ENCODE assay signal across 8 cellular contexts in the genomic region with DNA sequence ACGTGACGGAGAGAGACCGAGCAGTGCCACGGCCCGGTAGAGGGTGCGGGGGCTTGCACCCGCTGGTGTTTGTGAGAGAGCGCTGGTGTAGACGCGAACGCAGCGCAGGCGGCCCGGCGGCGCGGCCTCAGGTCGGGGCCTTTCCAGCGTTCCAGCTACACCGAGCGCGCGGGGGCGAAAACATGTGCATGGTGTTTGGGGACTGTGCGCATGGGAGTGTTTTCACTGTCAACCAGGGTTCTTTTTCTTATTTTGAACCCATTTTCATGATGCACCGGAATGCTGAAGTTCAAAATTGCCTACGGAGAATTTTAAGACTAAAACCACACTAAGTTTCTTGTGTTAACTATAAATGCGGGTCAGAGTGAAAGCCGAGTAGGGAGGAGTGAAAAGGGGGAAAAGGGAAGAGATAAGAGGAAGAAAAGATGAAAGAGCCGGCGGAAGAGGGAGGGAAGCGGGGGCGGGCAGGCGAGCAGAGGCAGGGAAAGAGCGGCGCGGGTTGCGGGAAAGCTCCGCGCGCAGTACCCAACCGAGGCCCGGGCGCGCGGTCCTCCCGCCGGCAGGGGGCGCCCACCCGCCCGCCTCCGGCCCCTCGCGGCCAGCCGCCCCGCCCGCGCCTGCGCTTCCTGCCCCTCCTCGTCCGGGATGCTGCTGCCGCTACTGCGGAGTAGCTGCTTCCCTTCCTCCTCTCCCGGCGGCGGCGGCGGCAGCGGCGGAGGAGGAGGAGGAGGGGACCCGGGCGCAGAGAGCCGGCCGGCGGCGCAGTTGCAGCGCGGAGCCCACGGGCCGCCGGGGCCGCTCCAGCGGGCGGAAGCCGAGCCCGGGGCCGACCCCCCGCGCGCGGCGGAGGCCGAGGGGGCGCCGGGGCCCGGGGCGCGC. TPM values are rescaled to one million over a fixed set of nuclear protein-coding genes. Genes with fewer than 3 reads are reported as not detected.
DNase-seq lines count a peak whose midpoint lies in the region; ATAC-seq, FAIRE-seq and TF ChIP-seq lines count a peak whose summit lies in the region.

A gene with protein sequence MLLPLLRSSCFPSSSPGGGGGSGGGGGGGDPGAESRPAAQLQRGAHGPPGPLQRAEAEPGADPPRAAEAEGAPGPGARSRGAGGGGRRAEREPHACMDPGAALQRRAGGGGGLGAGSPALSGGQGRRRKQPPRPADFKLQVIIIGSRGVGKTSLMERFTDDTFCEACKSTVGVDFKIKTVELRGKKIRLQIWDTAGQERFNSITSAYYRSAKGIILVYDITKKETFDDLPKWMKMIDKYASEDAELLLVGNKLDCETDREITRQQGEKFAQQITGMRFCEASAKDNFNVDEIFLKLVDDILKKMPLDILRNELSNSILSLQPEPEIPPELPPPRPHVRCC (plus strand): TSS at position 643 of the 879 bp plus-strand sequence. CDS start 3 bp downstream, at position 646.

- FAIRE-seq in keratinocyte (lab: Jason Lieb, UNC): no peak

- TF ChIP-seq CTCF in 22Rv1 (IDR thresholded peaks at IDR 0.05): peak; percentile 94
- peak in 2 of 3 experiments; percentile 53 to 74 for TF ChIP-seq CTCF in keratinocyte (optimal IDR thresholded peaks at IDR 0.05 in 1 of 3, IDR thresholded peaks at IDR 0.05 in 1 of 3, conservative IDR thresholded peaks at IDR 0.05 in 1 of 3; ENCODE audit: extremely low read depth in 1 of 3, insufficient read depth in 2 of 3, low read length in 3 of 3)

- H4K20me1 ChIP-seq in keratinocyte (ENCODE audit: control insufficient read depth, extremely low read depth, insufficient read depth, low read length): peaks cover 7% of the 10 kb centered on the region

- H3K27ac ChIP-seq in 22Rv1: peak within 1 kb of the TSS; percentile 46
- H3K27ac ChIP-seq in keratinocyte (ENCODE audit: control insufficient read depth, insufficient read depth, low read length): peak within 1 kb of the TSS; percentile 80

- H3K79me2 ChIP-seq in keratinocyte (ENCODE audit: control insufficient read depth, insufficient read depth, low read length): peaks cover 45% of the 10 kb centered on the region

- H3K4me1 ChIP-seq in keratinocyte (ENCODE audit: control insufficient read depth, extremely low read depth, insufficient read depth, low read length): peaks cover 35% of the 10 kb centered on the region

- peak; percentile 72 for DNase-seq in NCI-H2227 treated with DMSO at 0.1 percent for 48 hours (lab: John Stamatoyannopoulos, UW)
- DNase-seq in activated CD4-positive, CD25-positive, alpha-beta regulatory T cell (lab: John Stamatoyannopoulos, UW): peak; percentile 69 to 81 (median 76)
- DNase-seq in central memory CD4-positive, alpha-beta T cell: peak; percentile 83
- DNase-seq in keratinocyte (ENCODE audit: low read depth, low spot score): no peak
- DNase-seq in stimulated activated CD4-positive, alpha-beta T cell treated with anti-CD3 and anti-CD28 coated beads, Interleukin-12 subunit alpha, Interleukin-12 subunit beta, amount 100 ng/mL, for 48 hours (ENCODE audit: low read depth in 2 of 3, low spot score in 1 of 3): peak; percentile 68 to 83 (median 71)

- peak; percentile 40 for ATAC-seq in GM18858 (IDR thresholded peaks at IDR 0.05; ENCODE audit: unreplicated experiment)
- peak; percentile 65 for ATAC-seq in HG03108 (IDR thresholded peaks at IDR 0.05; ENCODE audit: unreplicated experiment)

- no peaks in the 10 kb centered on the region for H3K27me3 ChIP-seq in keratinocyte (ENCODE audit: control insufficient read depth, extremely low read depth, insufficient read depth, low read length)

- peak within 1 kb of the TSS; percentile 98 for H3K4me2 ChIP-seq in keratinocyte (ENCODE audit: control insufficient read depth, extremely low read depth, insufficient read depth, low read depth, low read length)

- H3K9me3 ChIP-seq in keratinocyte (ENCODE audit: control insufficient read depth, low read depth, low read length): no peaks in the 10 kb centered on the region

- H3K36me3 ChIP-seq in keratinocyte (ENCODE audit: control insufficient read depth in 2 of 2, extremely low read depth in 1 of 2, insufficient read depth in 2 of 2, low read length in 2 of 2): no peaks in the 10 kb centered on the region

- H3K4me3 ChIP-seq in keratinocyte (ENCODE audit: control insufficient read depth in 2 of 3, extremely low read depth in 1 of 3, insufficient read depth in 2 of 3, low read depth in 1 of 3, low read length in 3 of 3): peak within 1 kb of the TSS; percentile 76 to 93 (median 90)

- peak within 1 kb of the TSS; percentile 90 for H3K9ac ChIP-seq in keratinocyte (ENCODE audit: control insufficient read depth, extremely low read depth, insufficient read depth, low read length)

- H3K9me1 ChIP-seq in keratinocyte (ENCODE audit: control insufficient read depth, extremely low read depth, insufficient read depth, low read length): no peaks in the 10 kb centered on the region

- dilution Hi-C loops in keratinocyte (cut with MboI; ENCODE audit: extremely low pct_ligation_motif_present, low sequenced_read_pairs): no loop called here

- peak within 1 kb of the TSS; percentile 94 for H2AFZ ChIP-seq in keratinocyte (ENCODE audit: control insufficient read depth, low read length)

RNA-seq across cellular contexts. Expression of the gene that starts here (rescaled TPM):
- polyA plus RNA-seq in keratinocyte: 23.7 to 46.4 TPM (median 24.3 TPM) in 3 replicates
- polyA plus RNA-seq in keratinocyte (2011; ENCODE audit: low read depth): 51.4 TPM
- polyA plus RNA-seq in keratinocyte (2011; cell fraction: cytosol; rRNA removed): 30.8 and 55.3 TPM in 2 replicates
- 34.4 and 46.0 TPM in 2 replicates for polyA plus RNA-seq in keratinocyte (2011; cell fraction: nucleus; rRNA removed)
- 28.7 and 31.5 TPM in 2 replicates for polyA plus RNA-seq in keratinocyte (2012; ENCODE audit: low replicate concordance)
- 4.4 to 39.7 TPM (median 18.5 TPM) in 3 replicates for polyA minus RNA-seq in keratinocyte
- 29.9 TPM for polyA minus RNA-seq in keratinocyte (2011; cell fraction: cytosol; rRNA and poly(A)+ RNA removed)
- polyA minus RNA-seq in keratinocyte (2011; cell fraction: nucleus; rRNA and poly(A)+ RNA removed): 11.4 and 27.6 TPM in 2 replicates
